1 cellular context compared by ENCODE assay signal in genomic region chr12:62468935-62469334, GRCh38.
TF ChIP-seq lines count a peak whose summit lies in the region.

No MANE protein-coding gene starts in this region.

TF ChIP-seq in HEK293, 187 proteins besides CTCF, POLR2A, EP300 and RAD21 (continued from another document):
- TF ChIP-seq ZNF121 (tag by site-specific recombination; IDR thresholded peaks at IDR 0.05): no peak
- no peak for TF ChIP-seq ZNF843 (tag by site-specific recombination; IDR thresholded peaks at IDR 0.05)
- TF ChIP-seq ZNF561 (tag by site-specific recombination; IDR thresholded peaks at IDR 0.05; ENCODE audit: borderline replicate concordance): no peak
- TF ChIP-seq ZNF791 (tag by site-specific recombination; IDR thresholded peaks at IDR 0.05): no peak
- TF ChIP-seq IKZF3 (tag by site-specific recombination; IDR thresholded peaks at IDR 0.05): no peak
- no peak for TF ChIP-seq GLIS2 (tag by site-specific recombination; IDR thresholded peaks at IDR 0.05)
- TF ChIP-seq PRDM4 (tag by site-specific recombination; IDR thresholded peaks at IDR 0.05): no peak
- no peak for TF ChIP-seq SETDB1 (IDR thresholded peaks at IDR 0.05; ENCODE audit: insufficient read length, low read length)
- TF ChIP-seq ZNF274 (IDR thresholded peaks at IDR 0.05; ENCODE audit: low read length): no peak
- no peak for TF ChIP-seq ZNF274 (tag by site-specific recombination; IDR thresholded peaks at IDR 0.05; ENCODE audit: borderline replicate concordance)
- no peak for TF ChIP-seq ZNF391 (tag by site-specific recombination; IDR thresholded peaks at IDR 0.05; ENCODE audit: borderline replicate concordance, low read depth)
